12 cellular contexts compared by ENCODE assay signal in the genomic region with DNA sequence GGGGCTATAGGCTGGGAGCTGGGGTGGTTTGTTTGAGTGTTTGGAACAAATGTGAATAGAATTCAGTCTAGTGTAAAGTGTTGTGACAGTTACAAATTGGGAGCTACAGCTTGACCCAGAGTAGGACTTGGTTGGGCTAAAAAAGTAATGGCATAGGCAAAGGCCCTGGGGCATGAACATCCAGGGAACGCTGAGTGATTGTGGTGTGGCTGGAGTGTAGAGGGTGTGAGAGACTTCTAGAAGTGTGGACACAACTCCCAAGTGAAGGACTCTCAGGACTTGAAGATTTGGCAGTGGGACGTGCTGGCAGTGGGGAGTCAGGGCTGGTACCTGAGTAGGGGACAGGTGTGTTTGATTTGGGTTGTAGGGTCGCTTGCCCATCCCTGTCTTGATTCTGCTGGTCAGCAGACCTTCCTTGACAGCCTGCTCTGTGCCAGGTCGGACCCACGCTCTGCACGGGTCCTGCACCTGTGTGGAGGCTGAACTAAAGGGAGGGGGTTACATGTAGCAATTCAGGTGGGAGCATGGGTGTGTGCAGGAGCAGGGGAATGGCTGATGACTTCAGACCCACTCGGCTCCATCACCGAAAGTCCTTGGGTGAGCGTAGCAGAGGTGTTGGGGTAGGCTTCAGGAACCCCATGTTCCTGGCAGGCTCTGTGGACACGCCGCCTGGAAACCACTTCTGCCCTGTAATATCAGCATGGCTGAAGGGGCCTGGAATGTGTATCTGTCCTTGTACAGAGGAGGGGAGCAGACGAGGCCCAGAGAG. TPM values are rescaled to one million over a fixed set of nuclear protein-coding genes. Genes with fewer than 3 reads are reported as not detected.
A peak's percentile ranks its signal among the peaks of the same experiment; 100 is the strongest.
DNase-seq lines count a peak whose midpoint lies in the region; ATAC-seq and TF ChIP-seq lines count a peak whose summit lies in the region.
"Had no signal": no experiment of that assay in that cellular context is flagged by ENCODE, and none has a peak within 500 bp of the region (broad histone marks: within the 10 kb centered on the region; RNA-seq: fewer than 3 reads in every experiment).

No MANE protein-coding gene starts in this region.

- no peaks in the 10 kb centered on the region for H3F3A ChIP-seq in PC-9 (ENCODE audit: insufficient read depth, low read depth)

- H3K4me1 Mint-ChIP-seq in activated T-helper 17 cell treated with anti-CD3 and anti-CD28 coated beads, Interleukin-2, amount 50 U/mL, for 72 hours = peaks cover 28% of the 10 kb centered on the region
- peaks cover 84% of the 10 kb centered on the region for H3K4me1 Mint-ChIP-seq in nephron progenitor cell
- peaks cover 67% of the 10 kb centered on the region for H3K4me1 Mint-ChIP-seq in type B pancreatic cell (ENCODE audit: unreplicated experiment)

- no peak for TF ChIP-seq CTCF in esophagus squamous epithelium (IDR thresholded peaks at IDR 0.05)
- TF ChIP-seq CTCF in nephron progenitor cell (IDR thresholded peaks at IDR 0.05) = no peak
- no peak for TF ChIP-seq CTCF in type B pancreatic cell (conservative IDR thresholded peaks at IDR 0.05)
- TF ChIP-seq CTCF in PC-9 (conservative IDR thresholded peaks at IDR 0.05) = no peak

- H2AFZ ChIP-seq in PC-9 = no peak overlapping the region

- H3K27ac ChIP-seq in esophagus squamous epithelium (peak overlapping the region; percentile 64 to 88 (median 80)), PC-9 (no peak overlapping the region)

- H3K4me2 ChIP-seq in PC-9 = no peak overlapping the region

- no TSS peak for BruUV-seq in PC-9 (replicated peaks; lab: Mats Ljungman, UMichigan)

- H3K36me3 ChIP-seq in esophagus squamous epithelium (peaks cover 0 to 51% (median 6%) of the 10 kb centered on the region in 3 donors), PC-9 (ENCODE audit: low read depth) (no peaks in the 10 kb centered on the region)

- 56 to 75% methylated on average over 4 to 6 of the region's 12 CpGs for WGBS in esophagus squamous epithelium, 2 donors

- H3K27ac Mint-ChIP-seq in activated T-helper 17 cell treated with anti-CD3 and anti-CD28 coated beads, Interleukin-2, amount 50 U/mL, for 72 hours = peak overlapping the region; percentile 34
- H3K27ac Mint-ChIP-seq in nephron progenitor cell (peak overlapping the region; percentile 98), type B pancreatic cell (peak overlapping the region; percentile 6)
- H3K27ac Mint-ChIP-seq: activated CD4-positive, alpha-beta memory T cell treated with anti-CD3 and anti-CD28 coated beads for 36 hours; activated naive CD8-positive, alpha-beta T cell had no signal

- intact Hi-C loops in esophagus squamous epithelium (cut with DNase I) (no loop called here), left colon (cut with DNase I, micrococcal nuclease) (no loop called here), PC-9 (cut with micrococcal nuclease; ENCODE audit: unreplicated experiment) (loop anchor here (5.0 kb wide), 1 partner anchor 40 kb away; no protein-coding TSS in a partner anchor)

- no peaks in the 10 kb centered on the region for H3K9me3 ChIP-seq in esophagus squamous epithelium
- H3K9me3 ChIP-seq in PC-9 (ENCODE audit: insufficient read depth, low read depth) = no peaks in the 10 kb centered on the region

- no peaks in the 10 kb centered on the region for H3K9me3 Mint-ChIP-seq in activated T-helper 17 cell treated with anti-CD3 and anti-CD28 coated beads, Interleukin-2, amount 50 U/mL, for 72 hours
- H3K9me3 Mint-ChIP-seq in nephron progenitor cell = no peaks in the 10 kb centered on the region
- H3K9me3 Mint-ChIP-seq in type B pancreatic cell = no peaks in the 10 kb centered on the region
- H3K9me3 Mint-ChIP-seq: activated CD4-positive, alpha-beta memory T cell treated with anti-CD3 and anti-CD28 coated beads for 36 hours; effector memory CD8-positive, alpha-beta T cell; naive thymus-derived CD8-positive, alpha-beta T cell had no signal

- TF ChIP-seq POLR2A in esophagus squamous epithelium (IDR thresholded peaks at IDR 0.05) = no peak

- H4K20me1 ChIP-seq in PC-9 (ENCODE audit: insufficient read depth) = peaks cover 73% of the 10 kb centered on the region

- no peak overlapping the region for H3K4me3 Mint-ChIP-seq in activated T-helper 17 cell treated with anti-CD3 and anti-CD28 coated beads, Interleukin-2, amount 50 U/mL, for 72 hours
- no peak overlapping the region for H3K4me3 Mint-ChIP-seq in nephron progenitor cell
- peak overlapping the region; percentile 54 for H3K4me3 Mint-ChIP-seq in type B pancreatic cell
- H3K4me3 Mint-ChIP-seq: activated CD4-positive, alpha-beta memory T cell treated with anti-CD3 and anti-CD28 coated beads for 36 hours; activated naive CD8-positive, alpha-beta T cell; effector memory CD8-positive, alpha-beta T cell had no signal

- no peaks in the 10 kb centered on the region for H3K36me3 Mint-ChIP-seq in activated T-helper 17 cell treated with anti-CD3 and anti-CD28 coated beads, Interleukin-2, amount 50 U/mL, for 72 hours (ENCODE audit: low read depth)
- H3K36me3 Mint-ChIP-seq in nephron progenitor cell (ENCODE audit: low read depth) (peaks cover 6% of the 10 kb centered on the region), type B pancreatic cell (peaks cover 6% of the 10 kb centered on the region)
- H3K36me3 Mint-ChIP-seq: activated CD4-positive, alpha-beta memory T cell treated with anti-CD3 and anti-CD28 coated beads for 36 hours; activated naive CD8-positive, alpha-beta T cell had no signal

- H3K4me1 ChIP-seq in esophagus squamous epithelium = peaks cover 37 to 100% (median 64%) of the 10 kb centered on the region in 3 donors
- peaks cover 6% of the 10 kb centered on the region; the same call in 1 of the 2 replicates for H3K4me1 ChIP-seq in PC-9 (replicated peaks; ENCODE audit: insufficient read depth)

- DNase-seq in esophagus squamous epithelium (lab: John Stamatoyannopoulos, UW) (no peak), nephron progenitor cell (no peak), type B pancreatic cell (ENCODE audit: extremely low spot score, unreplicated experiment) (no peak), DMS79 treated with DMSO at 0.1 percent for 48 hours (lab: John Stamatoyannopoulos, UW) (no peak), left colon (no peak), PC-9 (no peak)
- DNase-seq: activated CD4-positive, alpha-beta memory T cell treated with anti-CD3 and anti-CD28 coated beads for 36 hours; effector memory CD8-positive, alpha-beta T cell; naive thymus-derived CD8-positive, alpha-beta T cell; NCI-H1105 treated with DMSO at 0.1 percent for 48 hours had no signal

- peaks cover 80% of the 10 kb centered on the region; the same call in 1 of the 2 replicates for H3K79me2 ChIP-seq in PC-9 (ENCODE audit: low read depth)

- no peaks in the 10 kb centered on the region for H3K9me2 ChIP-seq in PC-9 (ENCODE audit: insufficient read depth)

- no peak overlapping the region for H3K4me3 ChIP-seq in esophagus squamous epithelium
- no peak overlapping the region for H3K4me3 ChIP-seq in PC-9

- CTCF ChIA-PET in PC-9 (lab: Charles Lee) = no interaction called here

- no peak for ATAC-seq in activated T-helper 17 cell treated with anti-CD3 and anti-CD28 coated beads, Interleukin-2, amount 50 U/mL, for 72 hours (replicated peaks)
- ATAC-seq in left colon = no peak
- ATAC-seq: effector memory CD8-positive, alpha-beta T cell; naive thymus-derived CD8-positive, alpha-beta T cell had no signal

- no peaks in the 10 kb centered on the region for H3K27me3 Mint-ChIP-seq in activated T-helper 17 cell treated with anti-CD3 and anti-CD28 coated beads, Interleukin-2, amount 50 U/mL, for 72 hours
- H3K27me3 Mint-ChIP-seq in nephron progenitor cell (ENCODE audit: low read depth, poor library complexity) = no peaks in the 10 kb centered on the region
- no peaks in the 10 kb centered on the region for H3K27me3 Mint-ChIP-seq in type B pancreatic cell
- H3K27me3 Mint-ChIP-seq: activated CD4-positive, alpha-beta memory T cell treated with anti-CD3 and anti-CD28 coated beads for 36 hours; activated naive CD8-positive, alpha-beta T cell; effector memory CD8-positive, alpha-beta T cell; naive thymus-derived CD8-positive, alpha-beta T cell had no signal

- POLR2A ChIA-PET in PC-9 (lab: Charles Lee; ENCODE audit: unreplicated experiment) = no interaction called here

- H3K27me3 ChIP-seq in esophagus squamous epithelium (no peaks in the 10 kb centered on the region), PC-9 (ENCODE audit: insufficient read depth, low read depth) (no peaks in the 10 kb centered on the region)

RNA-seq across cellular contexts. Expression of a gene that starts 43.3 kb away (rescaled TPM):
- total RNA-seq in activated T-helper 17 cell treated with anti-CD3 and anti-CD28 coated beads, Interleukin-2, amount 50 U/mL, for 72 hours = 10 to 100 TPM; 32.9 to 82.6 TPM
- total RNA-seq in esophagus squamous epithelium (10 to 100 TPM; 28.2 to 79.5 (median 40.4) TPM), type B pancreatic cell (ENCODE audit: low replicate concordance) (62.2 and 102 TPM in 2 replicates), left colon (10 to 100 TPM; 50.7 to 63.9 TPM), PC-9 (2021) (47.6 and 48.5 TPM in 2 replicates)

Comparison
In these comparisons a context has a peak if more than half of its experiments do, and no peak if none do; other contexts are left out.
1. H3K27ac Mint-ChIP-seq: peak in every context shown above with its lines; median percentile 98 in nephron progenitor cell; 34 in activated T-helper 17 cell treated with anti-CD3 and anti-CD28 coated beads, Interleukin-2, amount 50 U/mL, for 72 hours; 6 in type B pancreatic cell.